In genomic region chr17:51481370-51481769, GRCh38 we compare ENCODE assay signal across 24 cellular contexts.
"Had no signal": no experiment of that assay in that cellular context is flagged by ENCODE, and none has a peak within 500 bp of the region (broad histone marks: within the 10 kb centered on the region; RNA-seq: fewer than 3 reads in every experiment).

No MANE protein-coding gene starts in this region.

- H3K27me3 ChIP-seq: Peyer's patch, SJSA1 had no signal

- H3K27ac ChIP-seq: PC-9, Peyer's patch, SJSA1, SK-N-MC had no signal

- ATAC-seq: Right ventricle myocardium inferior, T-cell had no signal

- H3K4me3 ChIP-seq: MG63, PC-9, Peyer's patch, SJSA1, SK-N-MC had no signal

- H3K36me3 ChIP-seq: MG63, Peyer's patch, SJSA1 had no signal

- DNase-seq: Karpas-422; KG1; MG63; NCI-H1092; NCI-H1105 treated with DMSO at 0.1 percent for 48 hours; NCI-H1436; NCI-H187; NCI-H2029; NCI-H2081 treated with DMSO at 0.1 percent for 48 hours; NCI-H2171 treated with DMSO at 0.1 percent for 48 hours; NCI-H345; NCI-H524; NCI-H69; NCI-H774; NK-92 treated with Interleukin-12 subunit alpha and Interleukin-12 subunit beta, amount 100 ng/mL, for 24 hours; OCI-M1; PC-9; Peyer's patch; SHP77 treated with DMSO at 0.1 percent for 48 hours; SW 1271; T-cell had no signal

- H3K4me1 ChIP-seq: Peyer's patch, SJSA1 had no signal
